1 cellular context compared by ENCODE assay signal in the genomic region with DNA sequence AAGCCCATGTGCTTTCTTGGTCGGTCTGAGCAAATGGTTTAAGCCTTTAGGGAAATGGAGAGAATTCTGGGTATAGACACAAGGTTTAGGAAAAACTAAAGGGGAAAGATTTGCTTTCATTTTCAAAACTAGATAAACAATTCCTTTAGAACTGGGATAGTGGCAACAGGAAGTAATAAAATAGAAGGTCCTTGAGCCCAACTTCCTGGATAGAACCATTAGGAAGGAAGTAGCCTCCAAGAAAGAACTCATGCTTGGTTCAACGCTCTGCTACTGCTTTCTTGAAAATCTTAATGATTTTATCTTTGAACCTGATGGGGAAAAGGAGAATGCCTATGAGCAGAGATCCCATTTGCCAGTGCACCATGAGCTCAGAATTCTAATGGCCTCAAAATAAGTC.
TF ChIP-seq lines count a peak whose summit lies in the region.

No MANE protein-coding gene starts in this region.

TF ChIP-seq in H1, 55 proteins besides CTCF, POLR2A, EP300 and RAD21:
- TF ChIP-seq, protein P1, sequence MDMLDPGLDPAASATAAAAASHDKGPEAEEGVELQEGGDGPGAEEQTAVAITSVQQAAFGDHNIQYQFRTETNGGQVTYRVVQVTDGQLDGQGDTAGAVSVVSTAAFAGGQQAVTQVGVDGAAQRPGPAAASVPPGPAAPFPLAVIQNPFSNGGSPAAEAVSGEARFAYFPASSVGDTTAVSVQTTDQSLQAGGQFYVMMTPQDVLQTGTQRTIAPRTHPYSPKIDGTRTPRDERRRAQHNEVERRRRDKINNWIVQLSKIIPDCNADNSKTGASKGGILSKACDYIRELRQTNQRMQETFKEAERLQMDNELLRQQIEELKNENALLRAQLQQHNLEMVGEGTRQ (IDR thresholded peaks at IDR 0.05; ENCODE audit: low read length): no peak
- TF ChIP-seq CTBP2 (IDR thresholded peaks at IDR 0.05; ENCODE audit: borderline replicate concordance, insufficient read depth, insufficient read length, low read length) (no peak), CHD7 (IDR thresholded peaks at IDR 0.05; ENCODE audit: insufficient replicate concordance, low read length) (no peak), SP2 (IDR thresholded peaks at IDR 0.05; ENCODE audit: low read length) (no peak), RFX5 (IDR thresholded peaks at IDR 0.05; ENCODE audit: borderline replicate concordance, low read depth, low read length) (no peak), NRF1 (IDR thresholded peaks at IDR 0.05; ENCODE audit: low read depth, low read length) (no peak), TCF12 (IDR thresholded peaks at IDR 0.05; ENCODE audit: low read depth, low read length) (no peak), CREB1 (IDR thresholded peaks at IDR 0.05) (no peak), TAF1 (IDR thresholded peaks at IDR 0.05; ENCODE audit: low read depth, low read length) (no peak), HDAC6 (IDR thresholded peaks at IDR 0.05; ENCODE audit: low read depth, low read length) (no peak), TEAD4 (IDR thresholded peaks at IDR 0.05; ENCODE audit: low read depth, low read length) (no peak), YY1 (IDR thresholded peaks at IDR 0.05; ENCODE audit: low read depth, low read length) (no peak), POLR2AphosphoS5 (IDR thresholded peaks at IDR 0.05; ENCODE audit: low read depth, low read length) (no peak), ASH2L (IDR thresholded peaks at IDR 0.05; ENCODE audit: low read length) (no peak), BRCA1 (IDR thresholded peaks at IDR 0.05; ENCODE audit: low read depth, low read length) (no peak), EGR1 (IDR thresholded peaks at IDR 0.05; ENCODE audit: borderline replicate concordance, low read depth, low read length) (no peak), SUZ12 (IDR thresholded peaks at IDR 0.05; ENCODE audit: low read length) (no peak)
- TF ChIP-seq, protein P2, sequence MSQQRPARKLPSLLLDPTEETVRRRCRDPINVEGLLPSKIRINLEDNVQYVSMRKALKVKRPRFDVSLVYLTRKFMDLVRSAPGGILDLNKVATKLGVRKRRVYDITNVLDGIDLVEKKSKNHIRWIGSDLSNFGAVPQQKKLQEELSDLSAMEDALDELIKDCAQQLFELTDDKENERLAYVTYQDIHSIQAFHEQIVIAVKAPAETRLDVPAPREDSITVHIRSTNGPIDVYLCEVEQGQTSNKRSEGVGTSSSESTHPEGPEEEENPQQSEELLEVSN (IDR thresholded peaks at IDR 0.05): no peak
- TF ChIP-seq, protein P3, sequence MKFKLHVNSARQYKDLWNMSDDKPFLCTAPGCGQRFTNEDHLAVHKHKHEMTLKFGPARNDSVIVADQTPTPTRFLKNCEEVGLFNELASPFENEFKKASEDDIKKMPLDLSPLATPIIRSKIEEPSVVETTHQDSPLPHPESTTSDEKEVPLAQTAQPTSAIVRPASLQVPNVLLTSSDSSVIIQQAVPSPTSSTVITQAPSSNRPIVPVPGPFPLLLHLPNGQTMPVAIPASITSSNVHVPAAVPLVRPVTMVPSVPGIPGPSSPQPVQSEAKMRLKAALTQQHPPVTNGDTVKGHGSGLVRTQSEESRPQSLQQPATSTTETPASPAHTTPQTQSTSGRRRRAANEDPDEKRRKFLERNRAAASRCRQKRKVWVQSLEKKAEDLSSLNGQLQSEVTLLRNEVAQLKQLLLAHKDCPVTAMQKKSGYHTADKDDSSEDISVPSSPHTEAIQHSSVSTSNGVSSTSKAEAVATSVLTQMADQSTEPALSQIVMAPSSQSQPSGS (IDR thresholded peaks at IDR 0.05; ENCODE audit: low read length): no peak
- TF ChIP-seq, protein P4, sequence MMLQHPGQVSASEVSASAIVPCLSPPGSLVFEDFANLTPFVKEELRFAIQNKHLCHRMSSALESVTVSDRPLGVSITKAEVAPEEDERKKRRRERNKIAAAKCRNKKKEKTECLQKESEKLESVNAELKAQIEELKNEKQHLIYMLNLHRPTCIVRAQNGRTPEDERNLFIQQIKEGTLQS (IDR thresholded peaks at IDR 0.05; ENCODE audit: insufficient read depth, low read depth, low read length): no peak
